Comparison of ENCODE assay signal across 8 cellular contexts in genomic region chr12:98399532-98399931, GRCh38.
DNase-seq lines count a peak whose midpoint lies in the region; ATAC-seq, FAIRE-seq and TF ChIP-seq lines count a peak whose summit lies in the region.

No MANE protein-coding gene starts in this region.

- peak; percentile 29 for DNase-seq in GM12892 (ENCODE audit: insufficient read length)
- DNase-seq in OCI-LY7 (ENCODE audit: low spot score): peak; percentile 45
- peak; percentile 40 for DNase-seq in activated T-cell treated with anti-CD3 and anti-CD28 coated beads, Interleukin-2, amount 50 U/mL, for 1 hour
- peak; percentile 39 for DNase-seq in hepatic stellate cell (ENCODE audit: low spot score)
- peak; percentile 56 for DNase-seq in stimulated activated CD8-positive, alpha-beta memory T cell treated with anti-CD3 and anti-CD28 coated beads, Interleukin-12 subunit alpha, Interleukin-12 subunit beta, amount 100 ng/mL, for 4 hours (ENCODE audit: low read depth)

- TF ChIP-seq CTCF in OCI-LY7 (conservative IDR thresholded peaks at IDR 0.05; ENCODE audit: low read length): no peak

- peaks cover 58% of the 10 kb centered on the region for H3K4me1 ChIP-seq in OCI-LY7 (ENCODE audit: insufficient read depth, low read length, poor library complexity, severe bottlenecking)

- POLR2A ChIA-PET in OCI-LY7 (lab: Charles Lee): interaction anchor here (0.6 to 1.4 kb wide), 2 partner anchors 45 to 205 kb away, joined by 3 read pairs; no protein-coding TSS in a partner anchor

- TF ChIP-seq POLR2A in GM12892 (IDR thresholded peaks at IDR 0.05; ENCODE audit: low read depth, low read length): no peak

- no peaks in the 10 kb centered on the region for H4K20me1 ChIP-seq in OCI-LY7 (ENCODE audit: insufficient read depth, low read length)

- no peaks in the 10 kb centered on the region for H3K36me3 ChIP-seq in OCI-LY7 (ENCODE audit: insufficient read depth, low read length)

- H3K79me2 ChIP-seq in OCI-LY7 (ENCODE audit: insufficient read depth, low read depth, low read length): no peaks in the 10 kb centered on the region

- BruUV-seq in OCI-LY7 (replicated peaks; lab: Mats Ljungman, UMichigan): no TSS peak

- FAIRE-seq in GM12892 (lab: Jason Lieb, UNC): peak; percentile 67

- H3K9me2 ChIP-seq in OCI-LY7 (ENCODE audit: insufficient read depth, low read length): no peaks in the 10 kb centered on the region

- peak overlapping the region; percentile 27 for H3K4me2 ChIP-seq in OCI-LY7 (ENCODE audit: low read length)

- intact Hi-C loops in OCI-LY7 (cut with micrococcal nuclease; ENCODE audit: unreplicated experiment): loop anchor here (5.0 to 10.0 kb wide), 2 partner anchors 1412 to 1825 kb away; no protein-coding TSS in a partner anchor

- no peak overlapping the region for H3K27ac ChIP-seq in OCI-LY7 (ENCODE audit: low read depth, low read length, poor library complexity, severe bottlenecking)

- H3K9me3 ChIP-seq in OCI-LY7 (ENCODE audit: low read length): no peaks in the 10 kb centered on the region

- CTCF ChIA-PET in OCI-LY7 (lab: Charles Lee; ENCODE audit: unreplicated experiment): no interaction called here

- ATAC-seq in HG02678 (IDR thresholded peaks at IDR 0.05; ENCODE audit: unreplicated experiment) (peak; percentile 55), HG03135 (IDR thresholded peaks at IDR 0.05; ENCODE audit: unreplicated experiment) (no peak), HG03159 (IDR thresholded peaks at IDR 0.05; ENCODE audit: unreplicated experiment) (no peak)

- no peak overlapping the region for H3K4me3 ChIP-seq in OCI-LY7 (ENCODE audit: low read depth, low read length, poor library complexity, severe bottlenecking)

- peak overlapping the region; percentile 83 for H2AFZ ChIP-seq in OCI-LY7 (ENCODE audit: low read length)
